In genomic region chr6:32047855-32048766, GRCh38 we compare ENCODE assay signal across 8 cellular contexts.
DNase-seq lines count a peak whose midpoint lies in the region; ATAC-seq, FAIRE-seq and TF ChIP-seq lines count a peak whose summit lies in the region.

No MANE protein-coding gene starts in this region.

- H3K4me3 ChIP-seq in astrocyte of the spinal cord (ENCODE audit: low read depth, low read length) (no peak overlapping the region), iPS DF 6.9 (ENCODE audit: low read length) (no peak overlapping the region)

- in situ Hi-C loops in astrocyte of the spinal cord (cut with HindIII; ENCODE audit: low sequenced_read_pairs) = no loop called here

- DNase-seq in D721Med (ENCODE audit: insufficient read length, low spot score) (no peak), HuH-7.5 (ENCODE audit: low spot score) (peak; percentile 78), T1000 (lab: John Stamatoyannopoulos, UW) (peak; percentile 53), astrocyte of the spinal cord (ENCODE audit: low read depth, low spot score) (peak; percentile 20), iPS DF 6.9 (ENCODE audit: low read depth, low spot score) (peak; percentile 71)
- DNase-seq in stimulated activated CD4-positive, alpha-beta T cell treated with anti-CD3 and anti-CD28 coated beads, Interleukin-12 subunit alpha, Interleukin-12 subunit beta, amount 100 ng/mL, for 4 hours = peak; percentile 71

- peak; percentile 61 for TF ChIP-seq CTCF in D721Med (IDR thresholded peaks at IDR 0.05; ENCODE audit: insufficient read depth, missing control alignments)
- TF ChIP-seq CTCF in astrocyte of the spinal cord (IDR thresholded peaks at IDR 0.05; ENCODE audit: low read depth, low read length) = peak; percentile 84

- no peaks in the 10 kb centered on the region for H3K36me3 ChIP-seq in iPS DF 6.9 (ENCODE audit: control insufficient read depth, insufficient read depth, low read length)

- WGBS in iPS DF 6.9 (ENCODE audit: insufficient coverage, insufficient read length) = no CpG with 5 or more reads among the region's 42 CpGs

- no peak for ATAC-seq in GM18519 (IDR thresholded peaks at IDR 0.05; ENCODE audit: low FRiP score, unreplicated experiment)
- no peak for ATAC-seq in GM21786 (IDR thresholded peaks at IDR 0.05; ENCODE audit: unreplicated experiment)

- no peaks in the 10 kb centered on the region for H3K27me3 ChIP-seq in iPS DF 6.9 (ENCODE audit: control insufficient read depth, insufficient read depth, low read length)

- no peak for FAIRE-seq in D721Med (lab: Jason Lieb, UNC)

- no peaks in the 10 kb centered on the region for H3K9me3 ChIP-seq in iPS DF 6.9 (ENCODE audit: control insufficient read depth, insufficient read depth, low read length)

- no peak overlapping the region for H3K27ac ChIP-seq in iPS DF 6.9 (ENCODE audit: low read length)

- no peaks in the 10 kb centered on the region for H3K4me1 ChIP-seq in iPS DF 6.9 (ENCODE audit: control insufficient read depth, insufficient read depth, low read length)
